8 cellular contexts compared by ENCODE assay signal in genomic region chr20:50190251-50191064, GRCh38. TPM values are rescaled to one million over a fixed set of nuclear protein-coding genes. Genes with fewer than 3 reads are reported as not detected.
DNase-seq lines count a peak whose midpoint lies in the region; ATAC-seq and TF ChIP-seq lines count a peak whose summit lies in the region.

CEBPB (plus strand) TSS chr20:50190830; CDS start chr20:50191034, 204 bp downstream.

- peaks cover 4 to 8% of the 10 kb centered on the region in 2 donors for H3K27me3 Mint-ChIP-seq in CD4-positive, alpha-beta memory T cell
- H3K27me3 Mint-ChIP-seq in neural crest cell (ENCODE audit: low read depth), result peaks cover 34% of the 10 kb centered on the region

- peak within 1 kb of the TSS; percentile 70 for H3K27ac ChIP-seq in CD4-positive, alpha-beta memory T cell (ENCODE audit: low read depth, low read length)

- H3K27ac Mint-ChIP-seq in CD4-positive, alpha-beta memory T cell, result peak within 1 kb of the TSS; percentile 52 to 97 (median 78)
- no peak within 1 kb of the TSS for H3K27ac Mint-ChIP-seq in neural crest cell (ENCODE audit: unreplicated experiment)

- H3K9me3 Mint-ChIP-seq in CD4-positive, alpha-beta memory T cell, result peaks cover 0 to 2% (median 0%) of the 10 kb centered on the region in 8 donors
- no peaks in the 10 kb centered on the region for H3K9me3 Mint-ChIP-seq in neural crest cell

- H3K4me3 Mint-ChIP-seq in CD4-positive, alpha-beta memory T cell, result peak within 1 kb of the TSS; percentile 77 to 86 (median 84)
- peak within 1 kb of the TSS; percentile 88 for H3K4me3 Mint-ChIP-seq in neural crest cell

- no peaks in the 10 kb centered on the region for H3K27me3 ChIP-seq in CD4-positive, alpha-beta memory T cell (ENCODE audit: insufficient read depth, low read length)

- DNase-seq in CD4-positive, alpha-beta memory T cell, result peak; percentile 79 to 86 (median 82)
- DNase-seq in KG1 (lab: John Stamatoyannopoulos, UW) (peak; percentile 69), SIG-M5 (lab: John Stamatoyannopoulos, UW) (peak; percentile 14), fibroblast of the conjunctiva (ENCODE audit: low read depth) (peak; percentile 81), neural crest cell (ENCODE audit: low read depth, low spot score) (peak; percentile 94), stromal cell of bone marrow (ENCODE audit: low read depth) (peak; percentile 83)
- DNase-seq in activated effector memory CD4-positive, alpha-beta T cell treated with anti-CD3 and anti-CD28 coated beads, Interleukin-2, amount 50 U/mL, for 16 hours, result peak; percentile 92

- intact Hi-C loops in CD4-positive, alpha-beta memory T cell (cut with micrococcal nuclease), result loop anchor here (1.0 to 5.0 kb wide), 4 partner anchors 197 to 320 kb away; partner anchors contain the start of gene PTPN1

- ATAC-seq in GM19463 (IDR thresholded peaks at IDR 0.05; ENCODE audit: unreplicated experiment), result peak; percentile 38

- H3K4me3 ChIP-seq in CD4-positive, alpha-beta memory T cell (ENCODE audit: low read length in 2 of 2), result peak within 1 kb of the TSS in 1 of 2 donors; percentile 76

- H3K4me1 ChIP-seq in CD4-positive, alpha-beta memory T cell (ENCODE audit: insufficient read depth, low read length), result peaks cover 34% of the 10 kb centered on the region

- peaks cover 3% of the 10 kb centered on the region for H3K36me3 ChIP-seq in CD4-positive, alpha-beta memory T cell (ENCODE audit: insufficient read depth, low read length)

- CTCF ChIA-PET in CD4-positive, alpha-beta memory T cell (lab: Charles Lee; ENCODE audit: partially characterized antibody), result interaction anchor here (0.7 to 14.2 kb wide), 8 partner anchors 9 to 384 kb away, joined by 3 to 330 read pairs (median 4); no protein-coding TSS in a partner anchor

- peaks cover 9 to 44% (median 27%) of the 10 kb centered on the region in 4 donors for H3K4me1 Mint-ChIP-seq in CD4-positive, alpha-beta memory T cell
- peaks cover 18% of the 10 kb centered on the region for H3K4me1 Mint-ChIP-seq in neural crest cell

- POLR2A ChIA-PET in CD4-positive, alpha-beta memory T cell (lab: Charles Lee; ENCODE audit: partially characterized antibody), result interaction anchor here (0.8 to 4.4 kb wide), 24 partner anchors 12 to 559 kb away, joined by 3 to 23 read pairs (median 5); partner anchors contain the start of genes PARD6B, PEDS1, PTPN1 and UBE2V1

- no peaks in the 10 kb centered on the region for H3K9me3 ChIP-seq in CD4-positive, alpha-beta memory T cell (ENCODE audit: control insufficient read depth in 1 of 2, low read length in 2 of 2)

- peak; percentile 87 for TF ChIP-seq CTCF in neural crest cell (conservative IDR thresholded peaks at IDR 0.05)

- H3K36me3 Mint-ChIP-seq in CD4-positive, alpha-beta memory T cell, result peaks cover under 1 to 12% of the 10 kb centered on the region in 2 donors
- H3K36me3 Mint-ChIP-seq in neural crest cell (ENCODE audit: low read depth), result no peaks in the 10 kb centered on the region

RNA-seq across cellular contexts. Expression of gene CEBPB, which starts in this region (rescaled TPM):
- total RNA-seq in CD4-positive, alpha-beta memory T cell, result 10 to 100 TPM; 32.7 to 34.3 TPM
- polyA plus RNA-seq in CD4-positive, alpha-beta memory T cell, result 10 to 100 TPM; 12.8 to 23.5 TPM
- 7.6 and 7.8 TPM in 2 replicates for total RNA-seq in neural crest cell

Comparison
In these comparisons a context has a peak if more than half of its experiments do, and no peak if none do; other contexts are left out.
1. DNase-seq: peak in every context shown above with its lines; median percentile 94 in neural crest cell; 92 in activated effector memory CD4-positive, alpha-beta T cell treated with anti-CD3 and anti-CD28 coated beads, Interleukin-2, amount 50 U/mL, for 16 hours; 83 in stromal cell of bone marrow; 82 in CD4-positive, alpha-beta memory T cell; 81 in fibroblast of the conjunctiva; 69 in KG1; 14 in SIG-M5.